1 cellular context compared by ENCODE assay signal in genomic region chr10:22711373-22711772, GRCh38.
TF ChIP-seq lines count a peak whose summit lies in the region.

No MANE protein-coding gene starts in this region.

TF ChIP-seq in K562, 482 proteins besides CTCF, POLR2A, EP300 and RAD21 (continued from another document):
- TF ChIP-seq, protein P1, sequence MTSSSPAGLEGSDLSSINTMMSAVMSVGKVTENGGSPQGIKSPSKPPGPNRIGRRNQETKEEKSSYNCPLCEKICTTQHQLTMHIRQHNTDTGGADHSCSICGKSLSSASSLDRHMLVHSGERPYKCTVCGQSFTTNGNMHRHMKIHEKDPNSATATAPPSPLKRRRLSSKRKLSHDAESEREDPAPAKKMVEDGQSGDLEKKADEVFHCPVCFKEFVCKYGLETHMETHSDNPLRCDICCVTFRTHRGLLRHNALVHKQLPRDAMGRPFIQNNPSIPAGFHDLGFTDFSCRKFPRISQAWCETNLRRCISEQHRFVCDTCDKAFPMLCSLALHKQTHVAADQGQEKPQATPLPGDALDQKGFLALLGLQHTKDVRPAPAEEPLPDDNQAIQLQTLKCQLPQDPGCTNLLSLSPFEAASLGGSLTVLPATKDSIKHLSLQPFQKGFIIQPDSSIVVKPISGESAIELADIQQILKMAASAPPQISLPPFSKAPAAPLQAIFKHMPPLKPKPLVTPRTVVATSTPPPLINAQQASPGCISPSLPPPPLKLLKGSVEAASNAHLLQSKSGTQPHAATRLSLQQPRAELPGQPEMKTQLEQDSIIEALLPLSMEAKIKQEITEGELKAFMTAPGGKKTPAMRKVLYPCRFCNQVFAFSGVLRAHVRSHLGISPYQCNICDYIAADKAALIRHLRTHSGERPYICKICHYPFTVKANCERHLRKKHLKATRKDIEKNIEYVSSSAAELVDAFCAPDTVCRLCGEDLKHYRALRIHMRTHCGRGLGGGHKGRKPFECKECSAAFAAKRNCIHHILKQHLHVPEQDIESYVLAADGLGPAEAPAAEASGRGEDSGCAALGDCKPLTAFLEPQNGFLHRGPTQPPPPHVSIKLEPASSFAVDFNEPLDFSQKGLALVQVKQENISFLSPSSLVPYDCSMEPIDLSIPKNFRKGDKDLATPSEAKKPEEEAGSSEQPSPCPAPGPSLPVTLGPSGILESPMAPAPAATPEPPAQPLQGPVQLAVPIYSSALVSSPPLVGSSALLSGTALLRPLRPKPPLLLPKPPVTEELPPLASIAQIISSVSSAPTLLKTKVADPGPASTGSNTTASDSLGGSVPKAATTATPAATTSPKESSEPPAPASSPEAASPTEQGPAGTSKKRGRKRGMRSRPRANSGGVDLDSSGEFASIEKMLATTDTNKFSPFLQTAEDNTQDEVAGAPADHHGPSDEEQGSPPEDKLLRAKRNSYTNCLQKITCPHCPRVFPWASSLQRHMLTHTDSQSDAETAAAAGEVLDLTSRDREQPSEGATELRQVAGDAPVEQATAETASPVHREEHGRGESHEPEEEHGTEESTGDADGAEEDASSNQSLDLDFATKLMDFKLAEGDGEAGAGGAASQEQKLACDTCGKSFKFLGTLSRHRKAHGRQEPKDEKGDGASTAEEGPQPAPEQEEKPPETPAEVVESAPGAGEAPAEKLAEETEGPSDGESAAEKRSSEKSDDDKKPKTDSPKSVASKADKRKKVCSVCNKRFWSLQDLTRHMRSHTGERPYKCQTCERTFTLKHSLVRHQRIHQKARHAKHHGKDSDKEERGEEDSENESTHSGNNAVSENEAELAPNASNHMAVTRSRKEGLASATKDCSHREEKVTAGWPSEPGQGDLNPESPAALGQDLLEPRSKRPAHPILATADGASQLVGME (CRISPR knock-in tag; IDR thresholded peaks at IDR 0.05): no peak
